1 cellular context compared by ENCODE assay signal in genomic region chr9:87569008-87569908, GRCh38.
TF ChIP-seq lines count a peak whose summit lies in the region.

No MANE protein-coding gene starts in this region.

TF ChIP-seq in HepG2, 621 proteins besides CTCF, POLR2A, EP300 and RAD21 (continued from another document and continues in another):
- TF ChIP-seq FOXP4 (CRISPR knock-in tag; IDR thresholded peaks at IDR 0.05), result peak; percentile 69
- 0 out of 2 replicates have a peak, but pooled peaks have one; percentile 29 for TF ChIP-seq GATA4 (IDR thresholded peaks at IDR 0.05; ENCODE audit: borderline replicate concordance, low read depth)
- no peak for TF ChIP-seq ZFYVE20 (CRISPR knock-in tag; IDR thresholded peaks at IDR 0.05; ENCODE audit: borderline replicate concordance, low read depth)
- TF ChIP-seq POLR2AphosphoS5 (IDR thresholded peaks at IDR 0.05; ENCODE audit: low read depth, low read length), result no peak
- no peak for TF ChIP-seq MNT (IDR thresholded peaks at IDR 0.05)
- TF ChIP-seq RORA (CRISPR knock-in tag; IDR thresholded peaks at IDR 0.05), result no peak
- TF ChIP-seq ZNF326 (CRISPR knock-in tag; IDR thresholded peaks at IDR 0.05; ENCODE audit: borderline replicate concordance), result no peak
- no peak; the same call in 1 of the 2 replicates for TF ChIP-seq ZNF605 (CRISPR knock-in tag; IDR thresholded peaks at IDR 0.05)
- no peak for TF ChIP-seq FOSL1 (CRISPR knock-in tag; IDR thresholded peaks at IDR 0.05; ENCODE audit: borderline replicate concordance)
- TF ChIP-seq TFDP1 (CRISPR knock-in tag; IDR thresholded peaks at IDR 0.05; ENCODE audit: borderline replicate concordance), result no peak
- 0 out of 2 replicates have a peak, but pooled peaks have one; percentile 59 for TF ChIP-seq ZKSCAN8 (CRISPR knock-in tag; IDR thresholded peaks at IDR 0.05; ENCODE audit: borderline replicate concordance)
- TF ChIP-seq ZNF224 (CRISPR knock-in tag; IDR thresholded peaks at IDR 0.05), result no peak
- TF ChIP-seq RNF219 (CRISPR knock-in tag; IDR thresholded peaks at IDR 0.05), result 0 out of 2 replicates have a peak, but pooled peaks have one; percentile 4
- no peak for TF ChIP-seq XBP1 (CRISPR knock-in tag; IDR thresholded peaks at IDR 0.05)
- no peak for TF ChIP-seq TRIM22 (IDR thresholded peaks at IDR 0.05)
- TF ChIP-seq HMGA1 (CRISPR knock-in tag; conservative IDR thresholded peaks at IDR 0.05), result no peak
- TF ChIP-seq ZNF124 (CRISPR knock-in tag; IDR thresholded peaks at IDR 0.05), result peak; percentile 76; the same call in 1 of the 2 replicates
- TF ChIP-seq ZNF674 (CRISPR knock-in tag; IDR thresholded peaks at IDR 0.05; ENCODE audit: low read depth), result no peak
- no peak for TF ChIP-seq ZNF318 (CRISPR knock-in tag; IDR thresholded peaks at IDR 0.05)
- TF ChIP-seq ZNF496 (CRISPR knock-in tag; IDR thresholded peaks at IDR 0.05; ENCODE audit: insufficient replicate concordance), result no peak
- TF ChIP-seq REXO4 (CRISPR knock-in tag; IDR thresholded peaks at IDR 0.05; ENCODE audit: borderline replicate concordance), result no peak
- peak; percentile 73 for TF ChIP-seq HDAC2 (CRISPR knock-in tag; IDR thresholded peaks at IDR 0.05)
- TF ChIP-seq ZNF337 (CRISPR knock-in tag; IDR thresholded peaks at IDR 0.05; ENCODE audit: borderline replicate concordance, low read depth), result no peak
- no peak for TF ChIP-seq IKZF4 (CRISPR knock-in tag; IDR thresholded peaks at IDR 0.05; ENCODE audit: borderline replicate concordance, low read depth, not compliant biosample characterization)
- TF ChIP-seq ZBTB10 (CRISPR knock-in tag; IDR thresholded peaks at IDR 0.05; ENCODE audit: borderline replicate concordance), result no peak
- TF ChIP-seq NFE2 (CRISPR knock-in tag; IDR thresholded peaks at IDR 0.05), result no peak
- peak; percentile 67; the same call in 1 of the 2 replicates for TF ChIP-seq EHMT2 (IDR thresholded peaks at IDR 0.05; ENCODE audit: borderline replicate concordance, low read depth, low read length)
- TF ChIP-seq ZBTB44 (CRISPR knock-in tag; IDR thresholded peaks at IDR 0.05), result no peak
- TF ChIP-seq MEIS2 (CRISPR knock-in tag; IDR thresholded peaks at IDR 0.05), result 0 out of 2 replicates have a peak, but pooled peaks have one; percentile 10
- TF ChIP-seq MLLT10 (CRISPR knock-in tag; IDR thresholded peaks at IDR 0.05), result no peak
- no peak for TF ChIP-seq YY1 (IDR thresholded peaks at IDR 0.05; ENCODE audit: insufficient read depth, insufficient replicate concordance, low read depth, low read length)
- no peak for TF ChIP-seq ZBTB7B (CRISPR knock-in tag; IDR thresholded peaks at IDR 0.05)
- TF ChIP-seq KDM5B (CRISPR knock-in tag; IDR thresholded peaks at IDR 0.05; ENCODE audit: borderline replicate concordance), result no peak
- TF ChIP-seq NR1H2 (CRISPR knock-in tag; IDR thresholded peaks at IDR 0.05; ENCODE audit: borderline replicate concordance, low read depth), result no peak
- 0 out of 2 replicates have a peak, but pooled peaks have one; percentile 40 for TF ChIP-seq ZNF740 (CRISPR knock-in tag; IDR thresholded peaks at IDR 0.05)
